9 cellular contexts compared by ENCODE assay signal in the genomic region with DNA sequence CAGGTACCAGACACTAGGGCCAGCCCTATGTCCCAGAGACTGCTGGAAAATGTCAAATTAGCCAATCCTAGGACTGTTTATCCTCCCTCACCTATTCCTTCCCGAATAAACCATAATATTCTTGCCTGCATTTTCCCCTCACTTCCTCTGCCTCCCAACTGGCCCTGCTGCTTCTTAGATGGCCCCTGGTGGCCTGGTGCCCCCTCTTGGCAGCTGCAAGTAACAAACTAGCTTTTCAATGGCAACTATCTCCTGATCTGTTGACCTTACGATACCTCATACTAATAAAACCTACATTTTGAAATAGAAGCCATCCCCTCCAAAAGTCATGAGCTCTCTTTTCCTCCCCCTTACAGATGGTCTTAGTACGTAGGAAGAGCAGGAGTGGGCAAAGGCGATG.
DNase-seq lines count a peak whose midpoint lies in the region; ATAC-seq and TF ChIP-seq lines count a peak whose summit lies in the region.
"Had no signal": no experiment of that assay in that cellular context is flagged by ENCODE, and none has a peak within 500 bp of the region (broad histone marks: within the 10 kb centered on the region; RNA-seq: fewer than 3 reads in every experiment).

No MANE protein-coding gene starts in this region.

- DNase-seq in stimulated activated naive CD8-positive, alpha-beta T cell treated with anti-CD3 and anti-CD28 coated beads, Interleukin-15, Interleukin-2, amounts not matched to agents 100 U/mL and 50 U/mL, for 24 hours: peak; percentile 13
- DNase-seq in stimulated activated naive CD8-positive, alpha-beta T cell treated with anti-CD3 and anti-CD28 coated beads, Interleukin-15, amount 100 ng/mL, for 72 hours: no peak
- DNase-seq in NCI-H510A (lab: John Stamatoyannopoulos, UW) (peak; percentile 12), endothelial cell (ENCODE audit: low spot score) (peak; percentile 46), NCI-H2081 treated with DMSO at 0.1 percent for 48 hours (lab: John Stamatoyannopoulos, UW) (no peak)
- no peak for DNase-seq in stimulated activated CD8-positive, alpha-beta memory T cell treated with anti-CD3 and anti-CD28 coated beads, Interleukin-4, amount 100 ng/mL, for 48 hours
- DNase-seq: hippocampal formation had no signal

- peaks cover 36% of the 10 kb centered on the region for H3K27me3 Mint-ChIP-seq in stimulated activated naive CD8-positive, alpha-beta T cell treated with anti-CD3 and anti-CD28 coated beads, Interleukin-15, amount 100 ng/mL, for 72 hours
- peaks cover 6% of the 10 kb centered on the region for H3K27me3 Mint-ChIP-seq in endothelial cell (ENCODE audit: unreplicated experiment)

- TF ChIP-seq CTCF in endothelial cell (IDR thresholded peaks at IDR 0.05; ENCODE audit: unreplicated experiment): peak; percentile 33

- peaks cover 21% of the 10 kb centered on the region for H3K4me1 Mint-ChIP-seq in stimulated activated naive CD8-positive, alpha-beta T cell treated with anti-CD3 and anti-CD28 coated beads, Interleukin-15, amount 100 ng/mL, for 72 hours
- no peaks in the 10 kb centered on the region for H3K4me1 Mint-ChIP-seq in endothelial cell (ENCODE audit: unreplicated experiment)

- no peak overlapping the region for H3K27ac Mint-ChIP-seq in stimulated activated naive CD8-positive, alpha-beta T cell treated with anti-CD3 and anti-CD28 coated beads, Interleukin-15, amount 100 ng/mL, for 72 hours
- H3K27ac Mint-ChIP-seq in endothelial cell (ENCODE audit: unreplicated experiment): no peak overlapping the region

- H3K4me3 Mint-ChIP-seq in stimulated activated naive CD8-positive, alpha-beta T cell treated with anti-CD3 and anti-CD28 coated beads, Interleukin-15, amount 100 ng/mL, for 72 hours: no peak overlapping the region
- no peak overlapping the region for H3K4me3 Mint-ChIP-seq in endothelial cell (ENCODE audit: unreplicated experiment)

- H3K36me3 Mint-ChIP-seq in endothelial cell (ENCODE audit: low read depth, unreplicated experiment): no peaks in the 10 kb centered on the region

- ATAC-seq in stimulated activated naive CD8-positive, alpha-beta T cell treated with anti-CD3 and anti-CD28 coated beads, Interleukin-15, Interleukin-2, amounts not matched to agents 100 U/mL and 50 U/mL, for 24 hours: no peak
- no peak for ATAC-seq in stimulated activated naive CD8-positive, alpha-beta T cell treated with anti-CD3 and anti-CD28 coated beads, Interleukin-15, amount 100 ng/mL, for 72 hours
- no peak for ATAC-seq in GM18907 (IDR thresholded peaks at IDR 0.05; ENCODE audit: unreplicated experiment)
- ATAC-seq in GM18870 (IDR thresholded peaks at IDR 0.05; ENCODE audit: unreplicated experiment): no peak

- H3K9me3 Mint-ChIP-seq in stimulated activated naive CD8-positive, alpha-beta T cell treated with anti-CD3 and anti-CD28 coated beads, Interleukin-15, amount 100 ng/mL, for 72 hours: no peaks in the 10 kb centered on the region
- H3K9me3 Mint-ChIP-seq in endothelial cell (ENCODE audit: unreplicated experiment): no peaks in the 10 kb centered on the region

Comparison
In these comparisons a context has a peak if more than half of its experiments do, and no peak if none do; other contexts are left out.
1. DNase-seq: peak in stimulated activated naive CD8-positive, alpha-beta T cell treated with anti-CD3 and anti-CD28 coated beads, Interleukin-15, Interleukin-2, amounts not matched to agents 100 U/mL and 50 U/mL, for 24 hours (single experiment), NCI-H510A (single experiment) and endothelial cell (single experiment); none in stimulated activated naive CD8-positive, alpha-beta T cell treated with anti-CD3 and anti-CD28 coated beads, Interleukin-15, amount 100 ng/mL, for 72 hours (0 of 2), NCI-H2081 treated with DMSO at 0.1 percent for 48 hours (single experiment) and stimulated activated CD8-positive, alpha-beta memory T cell treated with anti-CD3 and anti-CD28 coated beads, Interleukin-4, amount 100 ng/mL, for 48 hours (single experiment).